1 cellular context compared by ENCODE assay signal in the genomic region with DNA sequence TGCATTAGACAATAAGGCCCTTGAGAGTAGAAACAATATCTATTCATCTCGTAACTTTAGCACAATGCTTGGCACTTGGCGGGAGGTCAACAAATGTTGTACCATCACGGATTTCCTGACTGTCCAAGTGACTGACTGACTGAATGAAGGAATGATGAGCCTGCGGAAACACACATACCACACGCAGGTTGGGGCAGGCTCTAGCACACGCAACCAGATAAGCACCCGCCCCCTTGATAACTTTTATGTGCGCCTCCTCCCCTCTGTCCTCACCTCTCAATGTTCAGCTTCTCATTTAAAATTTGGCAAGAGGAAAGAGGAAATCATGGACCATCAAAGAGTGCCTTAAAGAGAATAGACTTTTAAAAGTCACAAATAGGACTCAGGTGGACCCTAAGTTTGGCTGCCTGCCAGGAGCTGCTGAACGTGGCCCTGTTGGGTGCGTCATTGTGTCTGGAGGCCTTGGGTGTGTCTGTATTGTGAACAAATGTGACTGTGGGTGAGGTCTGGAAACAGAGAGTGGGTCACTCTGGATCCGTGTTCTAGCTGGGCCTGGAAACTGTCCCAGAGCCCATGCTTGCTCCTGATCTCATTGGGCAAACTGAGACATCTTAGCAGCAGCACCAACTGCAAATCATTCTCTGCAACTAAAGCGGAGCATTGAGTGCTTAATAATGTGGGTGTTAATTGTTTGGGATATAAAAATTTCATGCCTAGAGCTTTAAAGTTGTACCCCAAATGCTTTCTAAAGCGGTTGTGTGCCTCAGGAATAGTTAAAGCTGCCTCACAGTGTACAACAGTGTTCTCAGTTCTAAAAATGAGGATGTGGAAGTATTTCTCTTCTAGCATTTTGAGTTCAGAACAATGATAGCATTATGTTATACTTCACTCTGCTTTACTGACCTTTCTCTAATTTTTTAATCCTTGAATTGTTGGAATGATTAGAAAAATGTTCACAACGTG.
TF ChIP-seq lines count a peak whose summit lies in the region.

No MANE protein-coding gene starts in this region.

TF ChIP-seq in GM12878, 131 proteins besides CTCF, POLR2A, EP300 and RAD21:
- peak; percentile 73; the same call in 1 of the 2 replicates for TF ChIP-seq SPI1 (IDR thresholded peaks at IDR 0.05; ENCODE audit: borderline replicate concordance, insufficient read depth, low read depth, low read length)
- TF ChIP-seq RELA (IDR thresholded peaks at IDR 0.05; ENCODE audit: borderline replicate concordance, partially characterized antibody), result no peak
